ENCODE assay signal across 8 cellular contexts in the genomic region with DNA sequence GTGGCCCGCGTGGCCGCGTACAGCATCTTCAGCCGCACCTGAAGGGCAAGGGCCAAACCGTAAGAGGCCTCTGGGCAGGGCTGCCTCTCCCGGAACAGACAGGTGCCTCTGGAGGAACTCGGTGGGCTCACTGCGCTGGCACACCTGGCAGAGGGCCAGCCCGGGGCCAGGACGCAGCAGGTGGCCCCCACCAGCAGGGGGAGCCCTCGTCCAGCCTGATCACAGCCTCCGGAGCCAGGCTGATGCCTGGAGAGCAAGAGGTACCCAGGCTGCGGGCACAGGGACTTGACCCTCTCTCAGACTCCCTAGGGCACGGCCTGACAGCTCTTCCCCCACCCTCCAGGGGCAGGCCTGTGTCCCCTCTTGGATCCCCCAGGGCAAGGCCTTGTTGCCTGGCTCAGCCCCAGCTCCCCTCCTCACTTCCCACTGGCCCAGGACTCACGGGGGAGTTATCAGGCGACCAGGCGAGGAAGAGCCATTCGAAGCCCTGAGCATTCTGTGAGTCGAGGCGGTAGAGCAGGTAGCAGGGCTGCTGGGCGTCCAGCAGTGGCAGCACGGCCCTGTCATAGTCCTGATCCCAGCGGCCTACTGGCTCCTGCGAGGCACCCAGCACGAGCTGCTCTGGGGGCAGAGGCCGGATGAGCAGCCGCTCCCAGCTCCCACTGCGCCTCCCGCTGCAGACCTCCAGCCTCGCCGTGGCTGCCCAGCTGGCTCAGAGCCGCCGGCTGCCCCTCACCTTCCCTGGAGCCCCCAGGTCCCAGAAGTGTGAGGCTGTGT. TPM values are rescaled to one million over a fixed set of nuclear protein-coding genes. Genes with fewer than 3 reads are reported as not detected.
DNase-seq lines count a peak whose midpoint lies in the region; ATAC-seq lines count a peak whose summit lies in the region.

No MANE protein-coding gene starts in this region.

- peaks cover 26% of the 10 kb centered on the region for H3K4me1 Mint-ChIP-seq in T-helper 1 cell treated with Interleukin-12 subunit alpha and Interleukin-12 subunit beta and Interleukin-4 antibody, amounts not matched to agents 30 μg/mL and 1 μg/mL, for 36 hours (ENCODE audit: low read depth)
- peaks cover 44% of the 10 kb centered on the region for H3K4me1 Mint-ChIP-seq in activated naive CD8-positive, alpha-beta T cell treated with anti-CD3 and anti-CD28 coated beads, Interleukin-2, amount 10 ng/mL, durations not matched to agents 7 days and 5 days

- DNase-seq in ELF-1 (ENCODE audit: low read depth, low spot score) (peak; percentile 67), HuH-7 (ENCODE audit: low spot score) (peak; percentile 85), hepatic stellate cell (ENCODE audit: low spot score) (peak; percentile 71)
- DNase-seq in activated naive CD8-positive, alpha-beta T cell treated with anti-CD3 and anti-CD28 coated beads, Interleukin-2, amount 10 ng/mL, durations not matched to agents 7 days and 5 days: peak; percentile 94
- DNase-seq in stimulated activated CD4-positive, alpha-beta T cell treated with anti-CD3 and anti-CD28 coated beads, Interleukin-1b, Interleukin-23, amount 100 ng/mL, for 24 hours (ENCODE audit: low read depth in 4 of 4, low spot score in 1 of 4): peak; percentile 83 to 95 (median 88)

- peak; percentile 78 for ATAC-seq in activated naive CD8-positive, alpha-beta T cell treated with anti-CD3 and anti-CD28 coated beads, Interleukin-2, amount 10 ng/mL, durations not matched to agents 7 days and 5 days (ENCODE audit: low read depth)
- no peak for ATAC-seq in HG03442 (IDR thresholded peaks at IDR 0.05; ENCODE audit: unreplicated experiment)
- no peak for ATAC-seq in HG03460 (IDR thresholded peaks at IDR 0.05; ENCODE audit: unreplicated experiment)

- H3K4me3 Mint-ChIP-seq in T-helper 1 cell treated with Interleukin-12 subunit alpha and Interleukin-12 subunit beta and Interleukin-4 antibody, amounts not matched to agents 30 μg/mL and 1 μg/mL, for 36 hours: peak overlapping the region; percentile 34
- H3K4me3 Mint-ChIP-seq in activated naive CD8-positive, alpha-beta T cell treated with anti-CD3 and anti-CD28 coated beads, Interleukin-2, amount 10 ng/mL, durations not matched to agents 7 days and 5 days: peak overlapping the region; percentile 50

- no peaks in the 10 kb centered on the region for H3K27me3 Mint-ChIP-seq in T-helper 1 cell treated with Interleukin-12 subunit alpha and Interleukin-12 subunit beta and Interleukin-4 antibody, amounts not matched to agents 30 μg/mL and 1 μg/mL, for 36 hours (ENCODE audit: low read depth)
- no peaks in the 10 kb centered on the region for H3K27me3 Mint-ChIP-seq in activated naive CD8-positive, alpha-beta T cell treated with anti-CD3 and anti-CD28 coated beads, Interleukin-2, amount 10 ng/mL, durations not matched to agents 7 days and 5 days

- peaks cover 26% of the 10 kb centered on the region for H3K36me3 Mint-ChIP-seq in T-helper 1 cell treated with Interleukin-12 subunit alpha and Interleukin-12 subunit beta and Interleukin-4 antibody, amounts not matched to agents 30 μg/mL and 1 μg/mL, for 36 hours (ENCODE audit: low read depth)
- peaks cover 23% of the 10 kb centered on the region for H3K36me3 Mint-ChIP-seq in activated naive CD8-positive, alpha-beta T cell treated with anti-CD3 and anti-CD28 coated beads, Interleukin-2, amount 10 ng/mL, durations not matched to agents 7 days and 5 days

- H3K9me3 Mint-ChIP-seq in T-helper 1 cell treated with Interleukin-12 subunit alpha and Interleukin-12 subunit beta and Interleukin-4 antibody, amounts not matched to agents 30 μg/mL and 1 μg/mL, for 36 hours: no peaks in the 10 kb centered on the region
- H3K9me3 Mint-ChIP-seq in activated naive CD8-positive, alpha-beta T cell treated with anti-CD3 and anti-CD28 coated beads, Interleukin-2, amount 10 ng/mL, durations not matched to agents 7 days and 5 days: no peaks in the 10 kb centered on the region

- POLR2A ChIA-PET in activated naive CD8-positive, alpha-beta T cell treated with anti-CD3 and anti-CD28 coated beads, Interleukin-2, amount 10 ng/mL, durations not matched to agents 7 days and 5 days (lab: Charles Lee): interaction anchor here (0.6 to 30.7 kb wide), 9 partner anchors 9 to 215 kb away, joined by 3 to 1053 read pairs (median 4); a partner anchor contains a TSS

- H3K27ac Mint-ChIP-seq in T-helper 1 cell treated with Interleukin-12 subunit alpha and Interleukin-12 subunit beta and Interleukin-4 antibody, amounts not matched to agents 30 μg/mL and 1 μg/mL, for 36 hours: peak overlapping the region; percentile 72
- H3K27ac Mint-ChIP-seq in activated naive CD8-positive, alpha-beta T cell treated with anti-CD3 and anti-CD28 coated beads, Interleukin-2, amount 10 ng/mL, durations not matched to agents 7 days and 5 days: peak overlapping the region; percentile 75

RNA-seq across cellular contexts. Expression of a gene that starts 6.2 kb away (rescaled TPM):
- total RNA-seq in activated naive CD8-positive, alpha-beta T cell treated with anti-CD3 and anti-CD28 coated beads, Interleukin-2, amount 10 ng/mL, durations not matched to agents 7 days and 5 days: 1 to 10 TPM; 1.6 to 2.0 TPM

RNA-seq across cellular contexts. Expression of a gene that starts 7.3 kb away (rescaled TPM):
- total RNA-seq in activated naive CD8-positive, alpha-beta T cell treated with anti-CD3 and anti-CD28 coated beads, Interleukin-2, amount 10 ng/mL, durations not matched to agents 7 days and 5 days: 100 to 1,000 TPM; 118 to 122 TPM

RNA-seq across cellular contexts. Expression of a gene that starts 13.9 kb away (rescaled TPM):
- 100 to 1,000 TPM; 101 to 105 TPM for total RNA-seq in activated naive CD8-positive, alpha-beta T cell treated with anti-CD3 and anti-CD28 coated beads, Interleukin-2, amount 10 ng/mL, durations not matched to agents 7 days and 5 days

RNA-seq across cellular contexts. Expression of a gene that starts 33.7 kb away (rescaled TPM):
- total RNA-seq in activated naive CD8-positive, alpha-beta T cell treated with anti-CD3 and anti-CD28 coated beads, Interleukin-2, amount 10 ng/mL, durations not matched to agents 7 days and 5 days: 10 to 100 TPM; 46.9 to 50.1 TPM

RNA-seq across cellular contexts. Expression of a gene that starts 46.8 kb away (rescaled TPM):
- total RNA-seq in activated naive CD8-positive, alpha-beta T cell treated with anti-CD3 and anti-CD28 coated beads, Interleukin-2, amount 10 ng/mL, durations not matched to agents 7 days and 5 days: 100 to 1,000 TPM; 134 to 140 TPM
